In genomic region chr7:88037050-88037449, GRCh38 we compare ENCODE assay signal across 8 cellular contexts.
"Had no signal": no experiment of that assay in that cellular context is flagged by ENCODE, and none has a peak within 500 bp of the region (broad histone marks: within the 10 kb centered on the region; RNA-seq: fewer than 3 reads in every experiment).

No MANE protein-coding gene starts in this region.

- ATAC-seq: HCT116, K562 had no signal

- FAIRE-seq: HTR-8/SVneo, K562 had no signal

- H3K4me3 Mint-ChIP-seq: HFFc6 had no signal

- DNase-seq: GM23248, GOT3, H7, HFFc6, IMR-90 had no signal

- H3K27ac Mint-ChIP-seq: HFFc6 had no signal
